In genomic region chr18:23661735-23662308, GRCh38 we compare ENCODE assay signal across 9 cellular contexts. TPM values are rescaled to one million over a fixed set of nuclear protein-coding genes. Genes with fewer than 3 reads are reported as not detected.
A peak's percentile ranks its signal among the peaks of the same experiment; 100 is the strongest.
DNase-seq lines count a peak whose midpoint lies in the region; ATAC-seq and TF ChIP-seq lines count a peak whose summit lies in the region.
"Had no signal": no experiment of that assay in that cellular context is flagged by ENCODE, and none has a peak within 500 bp of the region (broad histone marks: within the 10 kb centered on the region; RNA-seq: fewer than 3 reads in every experiment).

No MANE protein-coding gene starts in this region.

- peaks cover 3% of the 10 kb centered on the region for H3K36me3 Mint-ChIP-seq in central memory CD8-positive, alpha-beta T cell (ENCODE audit: insufficient read depth)
- H3K36me3 Mint-ChIP-seq in naive B cell, result peaks cover 0 to 9% of the 10 kb centered on the region in 2 donors

- H3K4me3 ChIP-seq in AG10803 (ENCODE audit: low read length), result peak overlapping the region; percentile 47

- H3K4me3 Mint-ChIP-seq in central memory CD8-positive, alpha-beta T cell, result peak overlapping the region; percentile 82
- H3K4me3 Mint-ChIP-seq in naive B cell, result peak overlapping the region; percentile 57 to 88 (median 82)

- peaks cover 43% of the 10 kb centered on the region for H3K27me3 Mint-ChIP-seq in central memory CD8-positive, alpha-beta T cell
- H3K27me3 Mint-ChIP-seq in naive B cell, result peaks cover 54 to 70% (median 63%) of the 10 kb centered on the region in 3 donors

- TF ChIP-seq CTCF in AG10803 (conservative IDR thresholded peaks at IDR 0.05; ENCODE audit: low read length), result no peak

- DNase-seq in AG10803 (ENCODE audit: low read depth), result no peak
- DNase-seq in KBM-7, result peak; percentile 29
- DNase-seq in central memory CD8-positive, alpha-beta T cell (ENCODE audit: low spot score in 2 of 2), result no peak
- no peak for DNase-seq in naive B cell
- DNase-seq in NAMALWA (ENCODE audit: low spot score), result no peak
- no peak for DNase-seq in amniotic stem cell (lab: John Stamatoyannopoulos, UW)
- no peak for DNase-seq in DMS153 (lab: John Stamatoyannopoulos, UW)
- DNase-seq: NCI-H510A treated with DMSO at 0.1 percent for 48 hours had no signal

- peaks cover 25% of the 10 kb centered on the region for H3K4me1 Mint-ChIP-seq in central memory CD8-positive, alpha-beta T cell
- H3K4me1 Mint-ChIP-seq in naive B cell, result peaks cover 15 to 22% (median 21%) of the 10 kb centered on the region in 3 donors

- no peak overlapping the region for H3K27ac Mint-ChIP-seq in central memory CD8-positive, alpha-beta T cell (ENCODE audit: low read depth)
- no peak overlapping the region for H3K27ac Mint-ChIP-seq in naive B cell

- in situ Hi-C loops in KBM-7 (cut with MboI; ENCODE audit: low pct_unique_long_range_greater_than_20kb, low sequenced_read_pairs), result no loop called here

- H3K9me3 Mint-ChIP-seq in central memory CD8-positive, alpha-beta T cell, result no peaks in the 10 kb centered on the region
- H3K9me3 Mint-ChIP-seq in naive B cell, result peaks cover 0 to 2% (median 0%) of the 10 kb centered on the region in 7 donors

- no peak for ATAC-seq in central memory CD8-positive, alpha-beta T cell (replicated peaks; ENCODE audit: extremely low read depth, poor library complexity, severe bottlenecking)
- ATAC-seq in naive B cell (ENCODE audit: low read depth in 2 of 2), result no peak
- no peak for ATAC-seq in GM18907 (IDR thresholded peaks at IDR 0.05; ENCODE audit: unreplicated experiment)

RNA-seq across cellular contexts. Expression of gene ANKRD29, which starts 0.9 kb away (rescaled TPM):
- under 1 TPM in 2 of 6 donors, not detected in 4; 0.26 to 0.33 TPM for polyA plus RNA-seq in naive B cell (ENCODE audit: low read depth in 6 of 6)

RNA-seq across cellular contexts. Expression of gene LAMA3, which starts 27.4 kb away (rescaled TPM):
- under 1 TPM in 2 of 6 donors, not detected in 4; 0.07 to 0.45 TPM for polyA plus RNA-seq in naive B cell (ENCODE audit: low read depth in 6 of 6)
